ENCODE assay signal across 1 cellular context in the genomic region with DNA sequence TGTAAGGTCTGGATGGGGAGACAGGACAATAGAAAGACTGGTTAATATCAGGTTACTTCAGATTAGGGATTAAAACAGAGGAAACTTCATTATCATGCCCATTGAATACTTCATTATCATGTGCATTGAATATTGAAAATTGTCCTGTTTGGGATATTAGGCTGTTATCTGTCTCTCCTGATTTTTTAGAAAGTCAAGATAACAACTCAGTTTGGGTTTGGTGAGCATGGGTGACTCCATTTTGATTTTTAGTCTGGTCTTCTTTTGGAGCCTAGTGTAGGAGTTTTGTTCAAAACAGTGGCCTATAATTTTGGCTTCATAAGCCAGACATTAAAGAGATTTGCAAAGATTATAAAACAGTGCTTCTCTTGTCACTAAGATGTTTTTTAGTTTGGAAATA.
TF ChIP-seq lines count a peak whose summit lies in the region.

No MANE protein-coding gene starts in this region.

TF ChIP-seq in K562, 482 proteins besides CTCF, POLR2A, EP300 and RAD21 (continued from another document):
- TF ChIP-seq HDAC8 (tag; IDR thresholded peaks at IDR 0.05) (0 out of 2 replicates have a peak, but pooled peaks have one; percentile 80), ZNF766 (CRISPR knock-in tag; conservative IDR thresholded peaks at IDR 0.05) (peak; percentile 39; the same call in 1 of the 2 replicates), STAG1 (CRISPR knock-in tag; IDR thresholded peaks at IDR 0.05; ENCODE audit: borderline replicate concordance) (no peak), PPARD (CRISPR knock-in tag; IDR thresholded peaks at IDR 0.05) (0 out of 2 replicates have a peak, but pooled peaks have one; percentile 34), ZNF57 (CRISPR knock-in tag; IDR thresholded peaks at IDR 0.05) (no peak), ZNF609 (CRISPR knock-in tag; IDR thresholded peaks at IDR 0.05; ENCODE audit: borderline replicate concordance) (no peak), HDAC3 (IDR thresholded peaks at IDR 0.05; ENCODE audit: borderline replicate concordance, partially characterized antibody) (no peak), ZBTB17 (CRISPR knock-in tag; IDR thresholded peaks at IDR 0.05) (no peak), ZFP30 (CRISPR knock-in tag; IDR thresholded peaks at IDR 0.05; ENCODE audit: borderline replicate concordance) (no peak; the same call in 1 of the 2 replicates)
